16 cellular contexts compared by ENCODE assay signal in the genomic region with DNA sequence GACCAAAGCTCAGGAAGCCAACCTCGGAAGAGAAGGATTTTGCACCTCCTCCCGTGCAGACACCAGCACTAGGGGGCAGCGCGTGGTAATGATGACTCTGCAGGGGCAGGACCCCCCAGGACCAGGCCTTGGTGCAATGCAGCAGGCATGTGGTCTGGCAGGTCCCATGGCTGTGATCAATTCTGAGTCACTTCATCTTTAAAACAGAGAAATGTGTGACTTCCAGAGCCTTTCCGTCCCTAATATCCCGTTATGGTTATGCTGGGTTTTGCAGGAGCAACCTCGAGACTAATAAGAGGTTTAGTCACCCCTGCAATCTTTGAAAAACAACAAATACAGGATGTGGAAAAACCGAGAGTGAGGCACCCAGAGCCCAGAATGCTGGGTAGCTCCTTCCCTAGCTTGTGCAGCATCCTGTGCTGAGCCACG. TPM values are rescaled to one million over a fixed set of nuclear protein-coding genes. Genes with fewer than 3 reads are reported as not detected.
DNase-seq lines count a peak whose midpoint lies in the region; ATAC-seq, FAIRE-seq and TF ChIP-seq lines count a peak whose summit lies in the region.
"Had no signal": no experiment of that assay in that cellular context is flagged by ENCODE, and none has a peak within 500 bp of the region (broad histone marks: within the 10 kb centered on the region; RNA-seq: fewer than 3 reads in every experiment).

No MANE protein-coding gene starts in this region.

- TF ChIP-seq EP300 in HepG2 (IDR thresholded peaks at IDR 0.05; ENCODE audit: low read depth in 2 of 2, low read length in 2 of 2) (no peak), HepG2 (CRISPR knock-in tag; IDR thresholded peaks at IDR 0.05; ENCODE audit: borderline replicate concordance) (no peak)

- POLR2A ChIA-PET in HepG2 (lab: Yijun Ruan, JAX) = no interaction called here

- H3K9me3 Mint-ChIP-seq in activated T-helper 17 cell treated with anti-CD3 and anti-CD28 coated beads, Interleukin-2, amount 50 U/mL, for 72 hours = peaks cover 4% of the 10 kb centered on the region

- in situ Hi-C loops in astrocyte of the spinal cord (cut with HindIII; ENCODE audit: low sequenced_read_pairs) (no loop called here), HepG2 (cut with HindIII; ENCODE audit: extremely low pct_ligation_motif_present, low pct_unique_long_range_greater_than_20kb) (loop anchor here (25.0 kb wide), 1 partner anchor 463 kb away; no protein-coding TSS in a partner anchor)

- CTCF ChIA-PET in HepG2 (lab: Yijun Ruan, JAX; ENCODE audit: low intra/inter-chr PET ratio, low total read pairs) = no interaction called here

- FAIRE-seq in HepG2 (lab: Jason Lieb, UNC) = no peak
- FAIRE-seq: endometrium had no signal

- H3K36me3 ChIP-seq in BE2C (no peaks in the 10 kb centered on the region), HepG2 (replicated peaks in 1 of 2; ENCODE audit: control insufficient read depth in 1 of 2, insufficient read depth in 2 of 2, low read length in 2 of 2) (peaks cover 1 to 4% of the 10 kb centered on the region in 2 experiments), body of pancreas (replicated peaks in 1 of 2; ENCODE audit: insufficient read depth in 1 of 2, low read depth in 2 of 2) (peaks cover 0 to 2% of the 10 kb centered on the region in 2 donors)

- H3K9me3 ChIP-seq in BE2C = no peaks in the 10 kb centered on the region
- H3K9me3 ChIP-seq in HepG2 (ENCODE audit: low read length) = no peaks in the 10 kb centered on the region
- no peaks in the 10 kb centered on the region for H3K9me3 ChIP-seq in body of pancreas
- H3K9me3 ChIP-seq: left ventricle myocardium inferior had no signal

- H3K79me2 ChIP-seq in HepG2 (ENCODE audit: insufficient read depth, low read length) = no peaks in the 10 kb centered on the region

- H3K27ac ChIP-seq in HepG2 (ENCODE audit: extremely low read length, insufficient read depth, low read length) = no peak overlapping the region
- no peak overlapping the region for H3K27ac ChIP-seq in body of pancreas
- H3K27ac ChIP-seq: left ventricle myocardium inferior had no signal

- ATAC-seq in HepG2 (peak; percentile 51), body of pancreas (no peak)
- no peak for ATAC-seq in activated T-helper 17 cell treated with anti-CD3 and anti-CD28 coated beads, Interleukin-2, amount 50 U/mL, for 72 hours (replicated peaks)

- no peak overlapping the region for H2AFZ ChIP-seq in HepG2 (ENCODE audit: low read length)

- H3K36me3 Mint-ChIP-seq in activated T-helper 17 cell treated with anti-CD3 and anti-CD28 coated beads, Interleukin-2, amount 50 U/mL, for 72 hours (ENCODE audit: low read depth) = peaks cover 48% of the 10 kb centered on the region

- H3K9ac ChIP-seq in HepG2 (ENCODE audit: insufficient read depth, low read depth, low read length) = no peak overlapping the region

- BruUV-seq in HepG2 (replicated peaks; lab: Mats Ljungman, UMichigan) = no TSS peak

- H4K20me1 ChIP-seq in HepG2 (ENCODE audit: insufficient read depth, low read length) = no peaks in the 10 kb centered on the region

- no peak for TF ChIP-seq RAD21 in HepG2 (CRISPR knock-in tag; IDR thresholded peaks at IDR 0.05)

- no peak for DNase-seq in BE2C
- peak; percentile 75 for DNase-seq in HS-27A (ENCODE audit: low read depth)
- peak; percentile 96 for DNase-seq in astrocyte of the spinal cord (ENCODE audit: low read depth, low spot score)
- no peak for DNase-seq in HepG2 (ENCODE audit: low spot score)
- DNase-seq in SK-N-DZ (ENCODE audit: low spot score) = no peak
- no peak for DNase-seq in body of pancreas
- no peak for DNase-seq in NCI-H82 (lab: John Stamatoyannopoulos, UW)
- DNase-seq: activated CD4-positive, alpha-beta T cell treated with anti-CD3 and anti-CD28 coated beads, Interleukin-2, amount 50 U/mL, for 4 hours; Calu3; left ventricle myocardium inferior; NCI-H2107; posterior cingulate gyrus; Right ventricle myocardium superior had no signal

- no peak overlapping the region for H3K27ac Mint-ChIP-seq in activated T-helper 17 cell treated with anti-CD3 and anti-CD28 coated beads, Interleukin-2, amount 50 U/mL, for 72 hours

- no peaks in the 10 kb centered on the region for H3K4me1 ChIP-seq in BE2C
- H3K4me1 ChIP-seq in HepG2 (ENCODE audit: insufficient read depth, low read length) = no peaks in the 10 kb centered on the region
- no peaks in the 10 kb centered on the region for H3K4me1 ChIP-seq in body of pancreas

- 81% methylated on average over 9 of the region's 9 CpGs for WGBS in HepG2 (ENCODE audit: low lambda C conversion rate)
- WGBS in body of pancreas, 2 donors = 88 to 90% methylated on average over 6 to 9 of the region's 9 CpGs

- H3K27me3 ChIP-seq in BE2C (no peaks in the 10 kb centered on the region), HepG2 (ENCODE audit: control insufficient read depth in 1 of 2, insufficient read depth in 2 of 2, low read length in 2 of 2) (no peaks in the 10 kb centered on the region), body of pancreas (no peaks in the 10 kb centered on the region)

- peaks cover 5% of the 10 kb centered on the region for H3K4me1 Mint-ChIP-seq in activated T-helper 17 cell treated with anti-CD3 and anti-CD28 coated beads, Interleukin-2, amount 50 U/mL, for 72 hours

- no peak overlapping the region for H3K4me3 Mint-ChIP-seq in activated T-helper 17 cell treated with anti-CD3 and anti-CD28 coated beads, Interleukin-2, amount 50 U/mL, for 72 hours
- H3K4me3 Mint-ChIP-seq: activated naive CD8-positive, alpha-beta T cell had no signal

- TF ChIP-seq CTCF in BE2C (IDR thresholded peaks at IDR 0.05; ENCODE audit: low read depth, low read length) (peak; percentile 19), astrocyte of the spinal cord (IDR thresholded peaks at IDR 0.05; ENCODE audit: low read depth, low read length) (peak; percentile 58), HepG2 (CRISPR knock-in tag; IDR thresholded peaks at IDR 0.05) (peak; percentile 61), body of pancreas (IDR thresholded peaks at IDR 0.05) (no peak)

- TF ChIP-seq POLR2A in HepG2 (IDR thresholded peaks at IDR 0.05; ENCODE audit: insufficient read depth in 1 of 2, low read depth in 2 of 2, low read length in 2 of 2) = no peak
- no peak for TF ChIP-seq POLR2A in body of pancreas (IDR thresholded peaks at IDR 0.05)

- H3K4me3 ChIP-seq in BE2C (ENCODE audit: low read depth, low read length) (no peak overlapping the region), astrocyte of the spinal cord (ENCODE audit: low read depth, low read length) (no peak overlapping the region), HepG2 (replicated peaks in 1 of 3; ENCODE audit: insufficient read depth in 1 of 3, low read depth in 2 of 3, low read length in 3 of 3) (no peak overlapping the region), body of pancreas (no peak overlapping the region)
- H3K4me3 ChIP-seq: left ventricle myocardium inferior had no signal

- no peaks in the 10 kb centered on the region for H3K27me3 Mint-ChIP-seq in activated T-helper 17 cell treated with anti-CD3 and anti-CD28 coated beads, Interleukin-2, amount 50 U/mL, for 72 hours
- H3K27me3 Mint-ChIP-seq: activated naive CD8-positive, alpha-beta T cell had no signal

- H3K4me2 ChIP-seq in HepG2 (ENCODE audit: low read depth, low read length) = no peak overlapping the region

- intact Hi-C loops in HepG2 (cut with micrococcal nuclease; ENCODE audit: unreplicated experiment) (no loop called here), body of pancreas (cut with DNase I) (no loop called here)

TF ChIP-seq in HepG2, 621 proteins besides CTCF, POLR2A, EP300 and RAD21 (continues in another document):
- 0 out of 2 replicates have a peak, but pooled peaks have one; percentile 24 for TF ChIP-seq POLR2G (IDR thresholded peaks at IDR 0.05; ENCODE audit: low read depth, low read length)

RNA-seq across cellular contexts. Expression of gene GJD4, which starts 30.2 kb away (rescaled TPM):
- polyA plus RNA-seq in BE2C (2012; ENCODE audit: insufficient read depth, insufficient read length, low read depth) = not detected
- not detected in 2 replicates for total RNA-seq in HepG2 (2016; rRNA removed; fragmentation: Illumina TruSeq; extraction: Trizol)
- not detected in 2 replicates for total RNA-seq in HepG2 (2016; cell fraction: cytosol; rRNA removed; fragmentation: Illumina TruSeq; extraction: Trizol; ENCODE audit: low read depth)
- total RNA-seq in HepG2 (2016; cell fraction: insoluble cytoplasmic fraction; rRNA removed; fragmentation: Illumina TruSeq; extraction: Trizol) = not detected in 2 replicates
- total RNA-seq in HepG2 (2016; cell fraction: membrane; rRNA removed; fragmentation: Illumina TruSeq; extraction: Trizol) = not detected in 2 replicates
- total RNA-seq in HepG2 (2016; cell fraction: nucleus; rRNA removed; fragmentation: Illumina TruSeq; extraction: Trizol) = not detected in 2 replicates
- not detected in 2 replicates for polyA plus RNA-seq in HepG2 (2011; rRNA removed)
- polyA plus RNA-seq in HepG2 (2011; cell fraction: cytosol; rRNA removed) = not detected in 2 replicates
- polyA plus RNA-seq in HepG2 (2011; cell fraction: nucleus; rRNA removed) = not detected in 2 replicates
- polyA plus RNA-seq in HepG2 (2012) = not detected in 2 replicates
- not detected in 2 replicates for polyA plus RNA-seq in HepG2 (2016; cell fraction: cytosol; fragmentation: Illumina TruSeq; extraction: Trizol; ENCODE audit: low read depth)
- not detected in 2 replicates for polyA plus RNA-seq in HepG2 (2016; cell fraction: insoluble cytoplasmic fraction; fragmentation: Illumina TruSeq; extraction: Trizol; ENCODE audit: low read depth)
- polyA plus RNA-seq in HepG2 (2016; cell fraction: membrane; fragmentation: Illumina TruSeq; extraction: Trizol; ENCODE audit: low read depth) = not detected in 2 replicates
- not detected in 2 replicates for polyA plus RNA-seq in HepG2 (2016; cell fraction: nucleus; fragmentation: Illumina TruSeq; extraction: Trizol; ENCODE audit: insufficient read depth, low read depth)
- not detected in 2 replicates for polyA minus RNA-seq in HepG2 (2011; rRNA and poly(A)+ RNA removed; ENCODE audit: low replicate concordance)
- polyA minus RNA-seq in HepG2 (2011; cell fraction: cytosol; rRNA and poly(A)+ RNA removed) = not detected in 2 replicates
- polyA minus RNA-seq in HepG2 (2011; cell fraction: nucleus; rRNA and poly(A)+ RNA removed) = not detected in 2 replicates
- 0.18 TPM in 1 of 2 replicates, not detected in the other for polyA plus RNA-seq in SK-N-DZ (2014; cell fraction: cytosol; rRNA removed)
- not detected in 2 replicates for polyA plus RNA-seq in SK-N-DZ (2014; cell fraction: nucleus; rRNA removed)
- total RNA-seq in activated T-helper 17 cell treated with anti-CD3 and anti-CD28 coated beads, Interleukin-2, amount 50 U/mL, for 72 hours = under 1 TPM in 1 of 2 donors, not detected in 1; 0.15 TPM
- not detected for total RNA-seq in body of pancreas
- total RNA-seq: Calu3, left ventricle myocardium inferior, Right ventricle myocardium superior had no signal

Comparison
In these comparisons a context has a peak if more than half of its experiments do, and no peak if none do; other contexts are left out.
1. DNase-seq: peak in HS-27A (single experiment) and astrocyte of the spinal cord (single experiment); none in BE2C (single experiment), HepG2 (single experiment), SK-N-DZ (single experiment), body of pancreas (0 of 4) and NCI-H82 (single experiment).
2. CTCF ChIP-seq: peak in BE2C (single experiment), astrocyte of the spinal cord (single experiment) and HepG2 (single experiment); none in body of pancreas (0 of 7).